In genomic region chr5:176416123-176416924, GRCh38 we compare ENCODE assay signal across 9 cellular contexts. TPM values are rescaled to one million over a fixed set of nuclear protein-coding genes. Genes with fewer than 3 reads are reported as not detected.
DNase-seq lines count a peak whose midpoint lies in the region; ATAC-seq, FAIRE-seq and TF ChIP-seq lines count a peak whose summit lies in the region.
"Had no signal": no experiment of that assay in that cellular context is flagged by ENCODE, and none has a peak within 500 bp of the region (broad histone marks: within the 10 kb centered on the region; RNA-seq: fewer than 3 reads in every experiment).

TSS of gene CLTB (minus strand) at chr5:176416539. CDS start at chr5:176416363, 176 bp downstream.

- intact Hi-C loops in kidney (cut with DNase I): no loop called here

- FAIRE-seq in kidney (lab: Jason Lieb, UNC): no peak
- FAIRE-seq: endometrium had no signal

- no peak for TF ChIP-seq CTCF in AG09309 (IDR thresholded peaks at IDR 0.05; ENCODE audit: control insufficient read depth, insufficient read depth, low read depth, low read length, missing control alignments)
- peak; percentile 85 for TF ChIP-seq CTCF in kidney (IDR thresholded peaks at IDR 0.05; ENCODE audit: borderline replicate concordance, extremely low read depth, insufficient read depth)

- DNase-seq in AG09309 (ENCODE audit: low read depth): no peak
- DNase-seq in NCI-H2227 treated with DMSO at 0.1 percent for 48 hours (lab: John Stamatoyannopoulos, UW): peak; percentile 42
- peak; percentile 89 for DNase-seq in activated CD4-positive, alpha-beta T cell treated with anti-CD3 and anti-CD28 coated beads for 1 hour
- peak; percentile 25 to 38 for DNase-seq in cerebellar nuclear complex (lab: John Stamatoyannopoulos, UW)
- DNase-seq in kidney: peak; percentile 96
- peak; percentile 92 for DNase-seq in stimulated activated CD4-positive, alpha-beta T cell treated with anti-CD3 and anti-CD28 coated beads, Interleukin-15, amount 100 ng/mL, for 24 hours

- H3K4me1 ChIP-seq in kidney (ENCODE audit: control insufficient read depth in 1 of 2, insufficient read depth in 1 of 2, low read depth in 1 of 2, low read length in 2 of 2): peaks cover 5 to 13% of the 10 kb centered on the region in 2 donors

- H3K4me3 ChIP-seq in AG09309 (ENCODE audit: control insufficient read depth, low read depth, low read length) (peak within 1 kb of the TSS; percentile 59), kidney (ENCODE audit: low read length in 2 of 2) (peak within 1 kb of the TSS; percentile 76 to 90)

- no peaks in the 10 kb centered on the region for H3K9me3 ChIP-seq in kidney (ENCODE audit: control insufficient read depth in 1 of 2, low read length in 2 of 2)

- peak within 1 kb of the TSS; percentile 83 to 97 for H3K9ac ChIP-seq in kidney (ENCODE audit: low read length in 2 of 2)

- no peaks in the 10 kb centered on the region for H3K36me3 ChIP-seq in kidney (ENCODE audit: control insufficient read depth in 1 of 2, insufficient read depth in 2 of 2, low read length in 2 of 2)

- peak within 1 kb of the TSS; percentile 60 to 73 for H3K27ac ChIP-seq in kidney (ENCODE audit: low read depth in 2 of 2, low read length in 2 of 2)

- ATAC-seq in GM18868 (IDR thresholded peaks at IDR 0.05; ENCODE audit: unreplicated experiment): peak; percentile 96
- ATAC-seq in HG03103 (IDR thresholded peaks at IDR 0.05; ENCODE audit: low read depth, unreplicated experiment): peak; percentile 94

RNA-seq across cellular contexts. Expression of gene CLTB, which starts in this region (rescaled TPM):
- 76.3 TPM for total RNA-seq in kidney
- polyA plus RNA-seq in kidney (ENCODE audit: insufficient read depth, low read depth, low replicate concordance): 151 TPM
